In genomic region chr7:66696774-66697191, GRCh38 we compare ENCODE assay signal across 11 cellular contexts. TPM values are rescaled to one million over a fixed set of nuclear protein-coding genes. Genes with fewer than 3 reads are reported as not detected.
A peak's percentile ranks its signal among the peaks of the same experiment; 100 is the strongest.
DNase-seq lines count a peak whose midpoint lies in the region; ATAC-seq and TF ChIP-seq lines count a peak whose summit lies in the region.
"Had no signal": no experiment of that assay in that cellular context is flagged by ENCODE, and none has a peak within 500 bp of the region (broad histone marks: within the 10 kb centered on the region; RNA-seq: fewer than 3 reads in every experiment).

No MANE protein-coding gene starts in this region.

- no peak for TF ChIP-seq CTCF in chondrocyte (IDR thresholded peaks at IDR 0.05)

- DNase-seq in HPDE6-E6E7 (ENCODE audit: extremely low spot score): peak; percentile 20
- peak; percentile 42 for DNase-seq in hepatic stellate cell (ENCODE audit: low spot score)
- DNase-seq in T-helper 2 cell: no peak
- no peak for DNase-seq in chondrocyte (ENCODE audit: low spot score)
- no peak for DNase-seq in T-helper 2 cell treated with Interferon-gamma antibody and Interleukin-4, amounts not matched to agents 5 μg/mL and 100 μg/mL, for 36 hours (ENCODE audit: low spot score)
- DNase-seq in activated CD4-positive, CD25-positive, alpha-beta regulatory T cell (lab: John Stamatoyannopoulos, UW): no peak
- DNase-seq: activated CD4-positive, alpha-beta T cell treated with anti-CD3 and anti-CD28 coated beads for 48 hours; stimulated activated CD4-positive, alpha-beta T cell treated with anti-CD3 and anti-CD28 coated beads, Interleukin-12 subunit alpha, Interleukin-12 subunit beta, amount 100 ng/mL, for 4 hours had no signal

- H3K9ac ChIP-seq in BLaER1 treated with 17β-estradiol and CSF1 and Interleukin-3, amounts not matched to agents 10 nM and 100 nM: no peak overlapping the region

- no peak overlapping the region for H3K27ac Mint-ChIP-seq in chondrocyte (ENCODE audit: unreplicated experiment)
- H3K27ac Mint-ChIP-seq in T-helper 2 cell treated with Interferon-gamma antibody and Interleukin-4, amounts not matched to agents 5 μg/mL and 100 μg/mL, for 36 hours: no peak overlapping the region
- H3K27ac Mint-ChIP-seq: stimulated activated naive CD8-positive, alpha-beta T cell treated with anti-CD3 and anti-CD28 coated beads, Interleukin-15, Interleukin-2, amounts not matched to agents 100 ng/mL and 50 ng/mL, for 24 hours had no signal

- H3K36me3 Mint-ChIP-seq in chondrocyte (ENCODE audit: low read depth): peaks cover 10% of the 10 kb centered on the region
- H3K36me3 Mint-ChIP-seq in T-helper 2 cell treated with Interferon-gamma antibody and Interleukin-4, amounts not matched to agents 5 μg/mL and 100 μg/mL, for 36 hours (ENCODE audit: low read depth): no peaks in the 10 kb centered on the region

- H3K27ac ChIP-seq in BLaER1 treated with 17β-estradiol and CSF1 and Interleukin-3, amounts not matched to agents 10 nM and 100 nM: no peak overlapping the region

- H4K20me1 ChIP-seq in BLaER1 treated with 17β-estradiol and CSF1 and Interleukin-3, amounts not matched to agents 10 nM and 100 nM: peaks cover 0 to 51% (median 22%) of the 10 kb centered on the region in 11 experiments; a peak in 14 of 22 replicates

- H3K4me2 ChIP-seq in BLaER1 treated with 17β-estradiol and CSF1 and Interleukin-3, amounts not matched to agents 10 nM and 100 nM: peak overlapping the region in 8 of 11 experiments; percentile 5 to 45 (median 14); a peak in 8 of 22 replicates

- no peaks in the 10 kb centered on the region for H3K27me3 Mint-ChIP-seq in chondrocyte (ENCODE audit: low read depth)
- H3K27me3 Mint-ChIP-seq in T-helper 2 cell treated with Interferon-gamma antibody and Interleukin-4, amounts not matched to agents 5 μg/mL and 100 μg/mL, for 36 hours (ENCODE audit: low read depth): no peaks in the 10 kb centered on the region
- H3K27me3 Mint-ChIP-seq: stimulated activated naive CD8-positive, alpha-beta T cell treated with anti-CD3 and anti-CD28 coated beads, Interleukin-15, Interleukin-2, amounts not matched to agents 100 ng/mL and 50 ng/mL, for 24 hours had no signal

- peaks cover 7 to 24% (median 14%) of the 10 kb centered on the region in 10 experiments; a peak in 18 of 20 replicates for H3K4me1 ChIP-seq in BLaER1 treated with 17β-estradiol and CSF1 and Interleukin-3, amounts not matched to agents 10 nM and 100 nM

- no peak overlapping the region for H3K4me3 ChIP-seq in BLaER1 treated with 17β-estradiol and CSF1 and Interleukin-3, amounts not matched to agents 10 nM and 100 nM

- H3K27me3 ChIP-seq in BLaER1 treated with 17β-estradiol and CSF1 and Interleukin-3, amounts not matched to agents 10 nM and 100 nM: no peaks in the 10 kb centered on the region

- ATAC-seq in SK-N-SH treated with all-trans-retinoic acid at 6 μM for 48 hours: peak; percentile 22

- peaks cover 0 to 46% (median 22%) of the 10 kb centered on the region in 11 experiments; a peak in 15 of 22 replicates for H3K36me3 ChIP-seq in BLaER1 treated with 17β-estradiol and CSF1 and Interleukin-3, amounts not matched to agents 10 nM and 100 nM

- no peaks in the 10 kb centered on the region for H3K9me3 ChIP-seq in BLaER1 treated with 17β-estradiol and CSF1 and Interleukin-3, amounts not matched to agents 10 nM and 100 nM (replicated peaks in 1 of 11)

- no peaks in the 10 kb centered on the region for H3K9me3 Mint-ChIP-seq in chondrocyte (ENCODE audit: low read depth)
- H3K9me3 Mint-ChIP-seq in T-helper 2 cell treated with Interferon-gamma antibody and Interleukin-4, amounts not matched to agents 5 μg/mL and 100 μg/mL, for 36 hours: no peaks in the 10 kb centered on the region
- H3K9me3 Mint-ChIP-seq: stimulated activated naive CD8-positive, alpha-beta T cell treated with anti-CD3 and anti-CD28 coated beads, Interleukin-15, Interleukin-2, amounts not matched to agents 100 ng/mL and 50 ng/mL, for 24 hours had no signal

- no peak overlapping the region for H3K4me3 Mint-ChIP-seq in chondrocyte (ENCODE audit: unreplicated experiment)
- no peak overlapping the region for H3K4me3 Mint-ChIP-seq in T-helper 2 cell treated with Interferon-gamma antibody and Interleukin-4, amounts not matched to agents 5 μg/mL and 100 μg/mL, for 36 hours
- H3K4me3 Mint-ChIP-seq: stimulated activated naive CD8-positive, alpha-beta T cell treated with anti-CD3 and anti-CD28 coated beads, Interleukin-15, Interleukin-2, amounts not matched to agents 100 ng/mL and 50 ng/mL, for 24 hours had no signal

- H3K4me1 Mint-ChIP-seq in chondrocyte (ENCODE audit: low read depth): peaks cover 3% of the 10 kb centered on the region
- no peaks in the 10 kb centered on the region for H3K4me1 Mint-ChIP-seq in T-helper 2 cell treated with Interferon-gamma antibody and Interleukin-4, amounts not matched to agents 5 μg/mL and 100 μg/mL, for 36 hours (ENCODE audit: low read depth)

TF ChIP-seq in SK-N-SH treated with all-trans-retinoic acid at 6 μM for 48 hours, 23 proteins besides CTCF, POLR2A, EP300 and RAD21:
- TF ChIP-seq TCF4 (CRISPR knock-in tag; IDR thresholded peaks at IDR 0.05; ENCODE audit: borderline replicate concordance) (peak; percentile 22; the same call in 1 of the 2 replicates), ZNF565 (CRISPR knock-in tag; conservative IDR thresholded peaks at IDR 0.05; ENCODE audit: low read depth) (no peak), ZC3H10 (CRISPR knock-in tag; IDR thresholded peaks at IDR 0.05) (no peak), RARB (CRISPR knock-in tag; IDR thresholded peaks at IDR 0.05) (no peak), ZFP3 (CRISPR knock-in tag; IDR thresholded peaks at IDR 0.05) (no peak), TSHZ2 (CRISPR knock-in tag; IDR thresholded peaks at IDR 0.05) (no peak)

RNA-seq across cellular contexts. Expression of gene RABGEF1, which starts 43.8 kb away (rescaled TPM):
- total RNA-seq in chondrocyte: 26.8 to 29.5 TPM (median 27.9 TPM) in 3 replicates

Comparison
In these comparisons a context has a peak if more than half of its experiments do, and no peak if none do; other contexts are left out.
1. DNase-seq: peak in HPDE6-E6E7 (single experiment) and hepatic stellate cell (single experiment); none in T-helper 2 cell (0 of 5), chondrocyte (single experiment), T-helper 2 cell treated with Interferon-gamma antibody and Interleukin-4, amounts not matched to agents 5 μg/mL and 100 μg/mL, for 36 hours (single experiment) and activated CD4-positive, CD25-positive, alpha-beta regulatory T cell (0 of 4).